24 cellular contexts compared by ENCODE assay signal in genomic region chr10:128779457-128779856, GRCh38.
"Had no signal": no experiment of that assay in that cellular context is flagged by ENCODE, and none has a peak within 500 bp of the region (broad histone marks: within the 10 kb centered on the region; RNA-seq: fewer than 3 reads in every experiment).

No MANE protein-coding gene starts in this region.

- H3K4me1 Mint-ChIP-seq: immature natural killer cell, memory B cell had no signal

- H3K27ac Mint-ChIP-seq: dendritic cell treated with granulocyte-macrophage colony-stimulating factor and Interleukin-4, amounts not matched to agents 40 ng/mL and 50 ng/mL, for 4 days; effector memory CD8-positive, alpha-beta T cell; endodermal cell; immature natural killer cell; memory B cell had no signal

- H3K4me3 Mint-ChIP-seq: dendritic cell treated with granulocyte-macrophage colony-stimulating factor and Interleukin-4, amounts not matched to agents 40 ng/mL and 50 ng/mL, for 4 days; effector memory CD8-positive, alpha-beta T cell; endodermal cell; immature natural killer cell; memory B cell had no signal

- DNase-seq: effector CD8-positive, alpha-beta T cell; effector memory CD8-positive, alpha-beta T cell; endodermal cell; erythroblast; esophagus squamous epithelium; foreskin fibroblast; foreskin melanocyte; gastrocnemius medialis; glutamatergic neuron; heart left ventricle; hypothalamus; immature natural killer cell; islet precursor cell; kidney; kidney glomerular epithelial cell; left colon; left ventricle myocardium inferior; mammary epithelial cell; mesendoderm; midbrain had no signal

- FAIRE-seq: colon, endometrium, kidney had no signal

- H3K9me3 Mint-ChIP-seq: dendritic cell treated with granulocyte-macrophage colony-stimulating factor and Interleukin-4, amounts not matched to agents 40 ng/mL and 50 ng/mL, for 4 days; effector memory CD8-positive, alpha-beta T cell; endodermal cell; immature natural killer cell had no signal

- H3K27me3 Mint-ChIP-seq: dendritic cell treated with granulocyte-macrophage colony-stimulating factor and Interleukin-4, amounts not matched to agents 40 ng/mL and 50 ng/mL, for 4 days; memory B cell had no signal

- H3K36me3 Mint-ChIP-seq: immature natural killer cell, memory B cell had no signal
